Comparison of ENCODE assay signal across 8 cellular contexts in the genomic region with DNA sequence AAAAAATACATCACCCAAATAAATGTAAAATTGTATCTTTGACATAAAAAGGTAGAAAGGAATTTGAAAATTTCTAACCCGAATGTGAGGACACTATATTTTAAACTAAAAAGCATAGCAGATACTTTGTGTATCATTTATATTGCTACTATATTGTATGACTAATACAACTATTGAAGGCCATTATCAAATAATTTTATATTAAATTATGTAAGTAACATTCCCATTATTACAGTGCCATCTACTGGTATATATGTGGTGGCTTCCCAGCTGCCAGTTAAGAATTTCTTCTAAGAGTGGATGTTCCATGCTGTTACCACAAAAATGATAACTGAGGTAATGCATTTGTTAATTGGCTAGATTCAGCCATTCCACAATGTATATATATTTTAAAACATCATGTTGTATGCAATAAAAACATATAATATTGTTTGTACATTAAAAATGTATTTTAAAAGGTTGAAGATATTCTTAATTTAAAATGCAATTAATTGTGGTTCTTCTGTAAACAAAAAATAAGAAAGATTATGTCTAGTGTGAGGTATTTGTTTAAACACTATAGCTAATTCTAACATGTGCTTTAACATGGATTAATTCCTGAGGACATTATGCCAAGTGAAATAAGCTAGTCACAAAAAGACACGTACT.
A peak's percentile ranks its signal among the peaks of the same experiment; 100 is the strongest.
DNase-seq lines count a peak whose midpoint lies in the region; ATAC-seq, FAIRE-seq and TF ChIP-seq lines count a peak whose summit lies in the region.

No MANE protein-coding gene starts in this region.

- H3K4me3 Mint-ChIP-seq in astrocyte (ENCODE audit: unreplicated experiment) = no peak overlapping the region

- peaks cover 28% of the 10 kb centered on the region for H3K4me1 Mint-ChIP-seq in astrocyte (ENCODE audit: low read depth, unreplicated experiment)

- H2AFZ ChIP-seq in astrocyte (ENCODE audit: low read depth, low read length) = no peak overlapping the region

- H3K9me3 ChIP-seq in astrocyte (ENCODE audit: insufficient read depth, low read depth, low read length) = no peaks in the 10 kb centered on the region

- FAIRE-seq in astrocyte (lab: Jason Lieb, UNC) = peak; percentile 66

- no peak overlapping the region for H3K4me3 ChIP-seq in astrocyte (ENCODE audit: insufficient read depth, low read depth, low read length)

- no peak for ATAC-seq in GM21367 (IDR thresholded peaks at IDR 0.05; ENCODE audit: unreplicated experiment)
- no peak for ATAC-seq in GM21619 (IDR thresholded peaks at IDR 0.05; ENCODE audit: unreplicated experiment)

- no peak overlapping the region for H3K9ac ChIP-seq in astrocyte (ENCODE audit: low read length)

- no peaks in the 10 kb centered on the region for H3K9me3 Mint-ChIP-seq in astrocyte (ENCODE audit: unreplicated experiment)

- H3K27ac ChIP-seq in astrocyte (ENCODE audit: low read depth, low read length) = no peak overlapping the region

- no peak overlapping the region for H3K27ac Mint-ChIP-seq in astrocyte (ENCODE audit: unreplicated experiment)

- DNase-seq in D341Med (ENCODE audit: low spot score) (peak; percentile 43), LoVo (ENCODE audit: low spot score) (peak; percentile 60), astrocyte (ENCODE audit: low read depth) (peak; percentile 45), kidney glomerular epithelial cell (lab: John Stamatoyannopoulos, UW) (peak; percentile 50), T-helper 9 cell (no peak), cerebellar nuclear complex (lab: John Stamatoyannopoulos, UW) (no peak)

- H3K4me2 ChIP-seq in astrocyte (ENCODE audit: low read length) = no peak overlapping the region

- no peaks in the 10 kb centered on the region for H4K20me1 ChIP-seq in astrocyte (ENCODE audit: insufficient read depth, low read length)

- TF ChIP-seq CTCF in astrocyte (IDR thresholded peaks at IDR 0.05; ENCODE audit: insufficient read depth, low read depth, low read length) = peak; percentile 70

- H3K27me3 ChIP-seq in astrocyte (ENCODE audit: insufficient read depth, low read length) = no peaks in the 10 kb centered on the region

- H3K36me3 Mint-ChIP-seq in astrocyte (ENCODE audit: low read depth, unreplicated experiment) = no peaks in the 10 kb centered on the region

- H3K36me3 ChIP-seq in astrocyte (ENCODE audit: insufficient read depth, low read length) = no peaks in the 10 kb centered on the region

- H3K79me2 ChIP-seq in astrocyte (ENCODE audit: insufficient read depth, low read length) = no peaks in the 10 kb centered on the region

- H3K4me1 ChIP-seq in astrocyte (ENCODE audit: insufficient read depth, low read length) = peaks cover 14% of the 10 kb centered on the region

- no peaks in the 10 kb centered on the region for H3K27me3 Mint-ChIP-seq in astrocyte (ENCODE audit: low read depth, unreplicated experiment)

Comparison
In these comparisons a context has a peak if more than half of its experiments do, and no peak if none do; other contexts are left out.
1. DNase-seq: peak in D341Med (single experiment), LoVo (single experiment), astrocyte (single experiment) and kidney glomerular epithelial cell (single experiment); none in T-helper 9 cell (single experiment) and cerebellar nuclear complex (0 of 2).